ENCODE assay signal across 20 cellular contexts in genomic region chrX:73615022-73615421, GRCh38. TPM values are rescaled to one million over a fixed set of nuclear protein-coding genes. Genes with fewer than 3 reads are reported as not detected.
A peak's percentile ranks its signal among the peaks of the same experiment; 100 is the strongest.
DNase-seq lines count a peak whose midpoint lies in the region; ATAC-seq and TF ChIP-seq lines count a peak whose summit lies in the region.
"Had no signal": no experiment of that assay in that cellular context is flagged by ENCODE, and none has a peak within 500 bp of the region (broad histone marks: within the 10 kb centered on the region; RNA-seq: fewer than 3 reads in every experiment).

No MANE protein-coding gene starts in this region.

- no peaks in the 10 kb centered on the region for H3K4me1 ChIP-seq in gastrocnemius medialis

- in situ Hi-C loops in gastrocnemius medialis (cut with MboI; ENCODE audit: low sequenced_read_pairs in 4 of 4): no loop called here

- CTCF ChIA-PET in activated CD4-positive, alpha-beta memory T cell treated with anti-CD3 and anti-CD28 coated beads, Interleukin-2, amount 10 ng/mL, durations not matched to agents 7 days and 5 days (lab: Charles Lee): no interaction called here
- CTCF ChIA-PET in activated CD4-positive, alpha-beta memory T cell treated with anti-CD3 and anti-CD28 coated beads for 36 hours (lab: Charles Lee): no interaction called here

- no peak for TF ChIP-seq POLR2A in gastrocnemius medialis (IDR thresholded peaks at IDR 0.05)

- peak overlapping the region; percentile 61 for H3K27ac Mint-ChIP-seq in activated CD4-positive, alpha-beta memory T cell treated with anti-CD3 and anti-CD28 coated beads, Interleukin-2, amount 10 ng/mL, durations not matched to agents 7 days and 5 days
- no peak overlapping the region for H3K27ac Mint-ChIP-seq in activated CD4-positive, alpha-beta memory T cell treated with anti-CD3 and anti-CD28 coated beads for 36 hours
- no peak overlapping the region for H3K27ac Mint-ChIP-seq in T-helper 17 cell
- peak overlapping the region; percentile 35 to 83 for H3K27ac Mint-ChIP-seq in natural killer cell
- H3K27ac Mint-ChIP-seq: CD4-positive, alpha-beta T cell had no signal

- no peaks in the 10 kb centered on the region for H3K27me3 ChIP-seq in gastrocnemius medialis

- H3K36me3 ChIP-seq in gastrocnemius medialis: no peaks in the 10 kb centered on the region

- DNase-seq in activated CD4-positive, alpha-beta memory T cell treated with anti-CD3 and anti-CD28 coated beads, Interleukin-2, amount 10 ng/mL, durations not matched to agents 7 days and 5 days: peak; percentile 27
- no peak for DNase-seq in activated CD4-positive, alpha-beta memory T cell treated with anti-CD3 and anti-CD28 coated beads for 36 hours
- peak; percentile 22 for DNase-seq in Jurkat, Clone E6-1 (ENCODE audit: low read depth, low spot score)
- no peak for DNase-seq in T-helper 17 cell
- DNase-seq in natural killer cell: no peak
- no peak for DNase-seq in gastrocnemius medialis
- no peak for DNase-seq in DMS 273 (lab: John Stamatoyannopoulos, UW; ENCODE audit: unreplicated experiment)
- DNase-seq: CD4-positive, alpha-beta T cell; DMS53; H7; MV-4-11; NCI-H1105 treated with DMSO at 0.1 percent for 48 hours; NCI-H146; NCI-H1930; NCI-H2107; NCI-H524; NCI-H748 treated with DMSO at 0.1 percent for 48 hours; SIG-M5 had no signal

- no peaks in the 10 kb centered on the region for H3K27me3 Mint-ChIP-seq in activated CD4-positive, alpha-beta memory T cell treated with anti-CD3 and anti-CD28 coated beads, Interleukin-2, amount 10 ng/mL, durations not matched to agents 7 days and 5 days
- no peaks in the 10 kb centered on the region for H3K27me3 Mint-ChIP-seq in activated CD4-positive, alpha-beta memory T cell treated with anti-CD3 and anti-CD28 coated beads for 36 hours
- H3K27me3 Mint-ChIP-seq in T-helper 17 cell: no peaks in the 10 kb centered on the region
- H3K27me3 Mint-ChIP-seq in natural killer cell (ENCODE audit: low read depth in 2 of 2): no peaks in the 10 kb centered on the region
- H3K27me3 Mint-ChIP-seq: CD4-positive, alpha-beta T cell had no signal

- peaks cover 21% of the 10 kb centered on the region for H3K4me1 Mint-ChIP-seq in activated CD4-positive, alpha-beta memory T cell treated with anti-CD3 and anti-CD28 coated beads, Interleukin-2, amount 10 ng/mL, durations not matched to agents 7 days and 5 days
- peaks cover 21% of the 10 kb centered on the region for H3K4me1 Mint-ChIP-seq in activated CD4-positive, alpha-beta memory T cell treated with anti-CD3 and anti-CD28 coated beads for 36 hours (ENCODE audit: low read depth)
- H3K4me1 Mint-ChIP-seq in T-helper 17 cell (peaks cover 10% of the 10 kb centered on the region), natural killer cell (peaks cover 10 to 44% of the 10 kb centered on the region in 2 donors)

- POLR2A ChIA-PET in activated CD4-positive, alpha-beta memory T cell treated with anti-CD3 and anti-CD28 coated beads, Interleukin-2, amount 10 ng/mL, durations not matched to agents 7 days and 5 days (lab: Charles Lee): no interaction called here
- POLR2A ChIA-PET in activated CD4-positive, alpha-beta memory T cell treated with anti-CD3 and anti-CD28 coated beads for 36 hours (lab: Charles Lee): no interaction called here

- peaks cover 5% of the 10 kb centered on the region for H3K9me3 Mint-ChIP-seq in activated CD4-positive, alpha-beta memory T cell treated with anti-CD3 and anti-CD28 coated beads, Interleukin-2, amount 10 ng/mL, durations not matched to agents 7 days and 5 days
- peaks cover 24% of the 10 kb centered on the region for H3K9me3 Mint-ChIP-seq in activated CD4-positive, alpha-beta memory T cell treated with anti-CD3 and anti-CD28 coated beads for 36 hours
- H3K9me3 Mint-ChIP-seq in natural killer cell: peaks cover 0 to 9% of the 10 kb centered on the region in 2 donors
- H3K9me3 Mint-ChIP-seq: CD4-positive, alpha-beta T cell had no signal

- H3K4me3 ChIP-seq in Jurkat, Clone E6-1 (ENCODE audit: low read length): no peak overlapping the region
- H3K4me3 ChIP-seq in gastrocnemius medialis: no peak overlapping the region
- H3K4me3 ChIP-seq: K562 had no signal

- H3K4me3 Mint-ChIP-seq in activated CD4-positive, alpha-beta memory T cell treated with anti-CD3 and anti-CD28 coated beads, Interleukin-2, amount 10 ng/mL, durations not matched to agents 7 days and 5 days: no peak overlapping the region
- H3K4me3 Mint-ChIP-seq in activated CD4-positive, alpha-beta memory T cell treated with anti-CD3 and anti-CD28 coated beads for 36 hours: no peak overlapping the region
- peak overlapping the region; percentile 55 for H3K4me3 Mint-ChIP-seq in T-helper 17 cell
- peak overlapping the region; percentile 52 for H3K4me3 Mint-ChIP-seq in natural killer cell
- H3K4me3 Mint-ChIP-seq: CD4-positive, alpha-beta T cell had no signal

- ATAC-seq in T-helper 17 cell: no peak
- peak in 1 of 3 donors; percentile 61 for ATAC-seq in natural killer cell
- no peak for ATAC-seq in gastrocnemius medialis
- ATAC-seq: HepG2, K562 had no signal

- H3K9me3 ChIP-seq in T-helper 17 cell (ENCODE audit: control insufficient read depth, low read length, poor library complexity, severe bottlenecking) (no peaks in the 10 kb centered on the region), gastrocnemius medialis (no peaks in the 10 kb centered on the region)

- peaks cover 24% of the 10 kb centered on the region for H3K36me3 Mint-ChIP-seq in activated CD4-positive, alpha-beta memory T cell treated with anti-CD3 and anti-CD28 coated beads, Interleukin-2, amount 10 ng/mL, durations not matched to agents 7 days and 5 days (ENCODE audit: low read depth)
- peaks cover 50% of the 10 kb centered on the region for H3K36me3 Mint-ChIP-seq in activated CD4-positive, alpha-beta memory T cell treated with anti-CD3 and anti-CD28 coated beads for 36 hours
- H3K36me3 Mint-ChIP-seq in T-helper 17 cell (ENCODE audit: low read depth) (peaks cover 11% of the 10 kb centered on the region), natural killer cell (no peaks in the 10 kb centered on the region)

- intact Hi-C loops in activated CD4-positive, alpha-beta memory T cell treated with anti-CD3 and anti-CD28 coated beads for 36 hours (cut with micrococcal nuclease): no loop called here
- intact Hi-C loops in natural killer cell (cut with micrococcal nuclease) (no loop called here), gastrocnemius medialis (cut with DNase I; ENCODE audit: low total_unique reads) (no loop called here)

- no peak for TF ChIP-seq CTCF in natural killer cell (IDR thresholded peaks at IDR 0.05)
- TF ChIP-seq CTCF in gastrocnemius medialis (IDR thresholded peaks at IDR 0.05 in 4 of 5, conservative IDR thresholded peaks at IDR 0.05 in 1 of 5): no peak

- no peak overlapping the region for H3K27ac ChIP-seq in gastrocnemius medialis

RNA-seq across cellular contexts. Expression of gene CHIC1, which starts 52.0 kb away (rescaled TPM):
- total RNA-seq in activated CD4-positive, alpha-beta memory T cell treated with anti-CD3 and anti-CD28 coated beads, Interleukin-2, amount 10 ng/mL, durations not matched to agents 7 days and 5 days: 1 to 10 TPM; 6.5 TPM
- 1 to 10 TPM; 3.6 to 3.8 TPM for total RNA-seq in activated CD4-positive, alpha-beta memory T cell treated with anti-CD3 and anti-CD28 coated beads for 36 hours
- 3.0 TPM for polyA plus RNA-seq in Jurkat, Clone E6-1 (2012; ENCODE audit: insufficient read depth, insufficient read length)
- 1 to 10 TPM; 8.8 to 9.2 TPM for total RNA-seq in T-helper 17 cell
- total RNA-seq in natural killer cell: 10 to 100 TPM; 11.3 to 15.6 (median 11.4) TPM
- 1 to 10 TPM; 1.8 to 6.6 (median 4.8) TPM for total RNA-seq in gastrocnemius medialis
- polyA plus RNA-seq: HepG2 had no signal

Comparison
In these comparisons a context has a peak if more than half of its experiments do, and no peak if none do; other contexts are left out.
1. DNase-seq: peak in activated CD4-positive, alpha-beta memory T cell treated with anti-CD3 and anti-CD28 coated beads, Interleukin-2, amount 10 ng/mL, durations not matched to agents 7 days and 5 days (single experiment) and Jurkat, Clone E6-1 (single experiment); none in activated CD4-positive, alpha-beta memory T cell treated with anti-CD3 and anti-CD28 coated beads for 36 hours (single experiment), T-helper 17 cell (0 of 3), natural killer cell (single experiment), gastrocnemius medialis (0 of 2) and DMS 273 (single experiment).
2. H3K27ac Mint-ChIP-seq: peak in activated CD4-positive, alpha-beta memory T cell treated with anti-CD3 and anti-CD28 coated beads, Interleukin-2, amount 10 ng/mL, durations not matched to agents 7 days and 5 days (single experiment) and natural killer cell (2 of 2); none in activated CD4-positive, alpha-beta memory T cell treated with anti-CD3 and anti-CD28 coated beads for 36 hours (single experiment) and T-helper 17 cell (single experiment).
3. H3K4me3 Mint-ChIP-seq: peak in T-helper 17 cell (single experiment) and natural killer cell (single experiment); none in activated CD4-positive, alpha-beta memory T cell treated with anti-CD3 and anti-CD28 coated beads, Interleukin-2, amount 10 ng/mL, durations not matched to agents 7 days and 5 days (single experiment) and activated CD4-positive, alpha-beta memory T cell treated with anti-CD3 and anti-CD28 coated beads for 36 hours (single experiment).